8 cellular contexts compared by ENCODE assay signal in genomic region chr19:4246767-4247593, GRCh38. TPM values are rescaled to one million over a fixed set of nuclear protein-coding genes. Genes with fewer than 3 reads are reported as not detected.
DNase-seq lines count a peak whose midpoint lies in the region; ATAC-seq and TF ChIP-seq lines count a peak whose summit lies in the region.

Gene YJU2 (plus strand): TSS chr19:4247080. CDS start chr19:4247147, 67 bp downstream.

- peaks cover 28% of the 10 kb centered on the region for H3K36me3 ChIP-seq in CD4-positive, CD25-positive, alpha-beta regulatory T cell (ENCODE audit: control insufficient read depth, insufficient read depth, low read length)
- peaks cover 0 to 34% of the 10 kb centered on the region in 2 donors for H3K36me3 ChIP-seq in left lung

- H3K27ac Mint-ChIP-seq in CD4-positive, CD25-positive, alpha-beta regulatory T cell = peak within 1 kb of the TSS; percentile 97 to 99 (median 99)

- peak; percentile 99 to 100 (median 99) for DNase-seq in CD4-positive, CD25-positive, alpha-beta regulatory T cell
- DNase-seq in NCI-H748 treated with DMSO at 0.1 percent for 48 hours (lab: John Stamatoyannopoulos, UW) = peak; percentile 88
- DNase-seq in activated CD4-positive, alpha-beta T cell treated with anti-CD3 and anti-CD28 coated beads, Interleukin-2, amount 50 U/mL, for 24 hours (ENCODE audit: low read depth in 1 of 2, low spot score in 1 of 2) = peak; percentile 93 to 99
- peak; percentile 100 for DNase-seq in dermis blood vessel endothelial cell
- DNase-seq in left lung = peak; percentile 97 to 99
- peak; percentile 95 to 98 for DNase-seq in stimulated activated CD4-positive, alpha-beta T cell treated with anti-CD3 and anti-CD28 coated beads, Interleukin-2, amount 100 ng/mL, for 48 hours

- no peaks in the 10 kb centered on the region for H3K27me3 Mint-ChIP-seq in CD4-positive, CD25-positive, alpha-beta regulatory T cell

- H3K27ac ChIP-seq in CD4-positive, CD25-positive, alpha-beta regulatory T cell (ENCODE audit: insufficient read depth, low read length, poor library complexity, severe bottlenecking) = peak within 1 kb of the TSS; percentile 100
- peak within 1 kb of the TSS; percentile 95 to 99 for H3K27ac ChIP-seq in left lung

- H3K4me1 ChIP-seq in CD4-positive, CD25-positive, alpha-beta regulatory T cell (ENCODE audit: control insufficient read depth, insufficient read depth, low read length, poor library complexity, severe bottlenecking) = peaks cover 7% of the 10 kb centered on the region
- H3K4me1 ChIP-seq in left lung = peaks cover 0 to 15% of the 10 kb centered on the region in 2 donors

- H3K9me3 ChIP-seq in CD4-positive, CD25-positive, alpha-beta regulatory T cell (ENCODE audit: control insufficient read depth in 2 of 2, low read length in 2 of 2) = peaks cover 2 to 4% of the 10 kb centered on the region in 2 experiments
- peaks cover 0 to 6% of the 10 kb centered on the region in 2 donors for H3K9me3 ChIP-seq in left lung

- peak within 1 kb of the TSS; percentile 93 to 95 (median 95) for H3K4me3 Mint-ChIP-seq in CD4-positive, CD25-positive, alpha-beta regulatory T cell

- ATAC-seq in CD4-positive, CD25-positive, alpha-beta regulatory T cell (ENCODE audit: low read depth in 2 of 2) = peak; percentile 93
- ATAC-seq in GM19395 (IDR thresholded peaks at IDR 0.05; ENCODE audit: unreplicated experiment) (peak; percentile 87), HG03565 (IDR thresholded peaks at IDR 0.05; ENCODE audit: unreplicated experiment) (peak; percentile 85), left lung (peak; percentile 99)

- TF ChIP-seq CTCF in left lung (IDR thresholded peaks at IDR 0.05) = no peak

- peak within 1 kb of the TSS; percentile 100 for H3K4me3 ChIP-seq in CD4-positive, CD25-positive, alpha-beta regulatory T cell (ENCODE audit: low read depth, low read length)
- H3K4me3 ChIP-seq in left lung = peak within 1 kb of the TSS; percentile 41 to 58

- peaks cover 0 to 2% (median 1%) of the 10 kb centered on the region in 7 donors for H3K9me3 Mint-ChIP-seq in CD4-positive, CD25-positive, alpha-beta regulatory T cell

- no peaks in the 10 kb centered on the region for H3K27me3 ChIP-seq in CD4-positive, CD25-positive, alpha-beta regulatory T cell (ENCODE audit: control insufficient read depth, insufficient read depth, low read length)
- H3K27me3 ChIP-seq in left lung = no peaks in the 10 kb centered on the region

- peaks cover 27% of the 10 kb centered on the region for H3K36me3 Mint-ChIP-seq in CD4-positive, CD25-positive, alpha-beta regulatory T cell

- H3K4me1 Mint-ChIP-seq in CD4-positive, CD25-positive, alpha-beta regulatory T cell = peaks cover 0 to 30% (median 16%) of the 10 kb centered on the region in 4 donors

- intact Hi-C loops in left lung (cut with DNase I) = no loop called here

RNA-seq across cellular contexts. Expression of gene YJU2, which starts in this region (rescaled TPM):
- 37.7 TPM for total RNA-seq in CD4-positive, CD25-positive, alpha-beta regulatory T cell
- 10 to 100 TPM; 24.8 to 34.1 (median 28.2) TPM for polyA plus RNA-seq in CD4-positive, CD25-positive, alpha-beta regulatory T cell
- 23.7 and 24.4 TPM in 2 replicates for total RNA-seq in dermis blood vessel endothelial cell
- 10 to 100 TPM; 13.2 to 16.9 TPM for total RNA-seq in left lung

Comparison
In these comparisons a context has a peak if more than half of its experiments do, and no peak if none do; other contexts are left out.
1. Peak in every context shown above with its lines: DNase-seq, ATAC-seq, H3K4me3 ChIP-seq and H3K27ac ChIP-seq.